ENCODE assay signal across 1 cellular context in genomic region chr4:139083533-139084424, GRCh38.
TF ChIP-seq lines count a peak whose summit lies in the region.

No MANE protein-coding gene starts in this region.

TF ChIP-seq in HepG2, 621 proteins besides CTCF, POLR2A, EP300 and RAD21 (continued from another document and continues in another):
- TF ChIP-seq FOXP4 (CRISPR knock-in tag; IDR thresholded peaks at IDR 0.05): no peak
- TF ChIP-seq MAZ (IDR thresholded peaks at IDR 0.05; ENCODE audit: borderline replicate concordance, low read depth, low read length): peak; percentile 29; the same call in 1 of the 2 replicates
- TF ChIP-seq MAZ (CRISPR knock-in tag; IDR thresholded peaks at IDR 0.05; ENCODE audit: low read depth): peak; percentile 90
- no peak for TF ChIP-seq TCF7L2 (IDR thresholded peaks at IDR 0.05; ENCODE audit: low read depth, low read length)
- TF ChIP-seq ZBTB40 (IDR thresholded peaks at IDR 0.05): no peak
- peak; percentile 63 for TF ChIP-seq ZBTB40 (CRISPR knock-in tag; IDR thresholded peaks at IDR 0.05)
- peak; percentile 44 for TF ChIP-seq HDAC2 (CRISPR knock-in tag; IDR thresholded peaks at IDR 0.05)
- 0 out of 2 replicates have a peak, but pooled peaks have one; percentile 9 for TF ChIP-seq ZFP90 (CRISPR knock-in tag; IDR thresholded peaks at IDR 0.05; ENCODE audit: borderline replicate concordance)
- peak; percentile 37; the same call in 1 of the 2 replicates for TF ChIP-seq ZNF678 (CRISPR knock-in tag; IDR thresholded peaks at IDR 0.05)
- no peak for TF ChIP-seq IRF1 (CRISPR knock-in tag; IDR thresholded peaks at IDR 0.05; ENCODE audit: low read depth)
- TF ChIP-seq ZNF441 (CRISPR knock-in tag; IDR thresholded peaks at IDR 0.05; ENCODE audit: borderline replicate concordance): peak; percentile 62; the same call in 1 of the 2 replicates
- TF ChIP-seq ZNF496 (CRISPR knock-in tag; IDR thresholded peaks at IDR 0.05; ENCODE audit: insufficient replicate concordance): no peak
- no peak for TF ChIP-seq NONO (IDR thresholded peaks at IDR 0.05)
- TF ChIP-seq NONO (CRISPR knock-in tag; conservative IDR thresholded peaks at IDR 0.05): peak; percentile 74
- peak; percentile 57; the same call in 1 of the 2 replicates for TF ChIP-seq ZNF772 (CRISPR knock-in tag; IDR thresholded peaks at IDR 0.05)
- TF ChIP-seq SATB2 (CRISPR knock-in tag; IDR thresholded peaks at IDR 0.05): peak; percentile 74; the same call in 1 of the 2 replicates
- TF ChIP-seq CBX5 (CRISPR knock-in tag; IDR thresholded peaks at IDR 0.05; ENCODE audit: borderline replicate concordance): peak; percentile 57; the same call in 1 of the 2 replicates
- no peak for TF ChIP-seq MATR3 (CRISPR knock-in tag; IDR thresholded peaks at IDR 0.05)
- TF ChIP-seq KAT7 (CRISPR knock-in tag; IDR thresholded peaks at IDR 0.05; ENCODE audit: borderline replicate concordance): no peak
- 0 out of 2 replicates have a peak, but pooled peaks have one; percentile 72 for TF ChIP-seq NCOA1 (CRISPR knock-in tag; IDR thresholded peaks at IDR 0.05)
- peak; percentile 26; the same call in 1 of the 2 replicates for TF ChIP-seq ZNF773 (CRISPR knock-in tag; IDR thresholded peaks at IDR 0.05; ENCODE audit: borderline replicate concordance)
- TF ChIP-seq ZNF878 (CRISPR knock-in tag; IDR thresholded peaks at IDR 0.05): 0 out of 2 replicates have a peak, but pooled peaks have one; percentile 3
- TF ChIP-seq GATAD1 (CRISPR knock-in tag; IDR thresholded peaks at IDR 0.05): peak; percentile 48; the same call in 1 of the 2 replicates
- TF ChIP-seq SRSF4 (IDR thresholded peaks at IDR 0.05; ENCODE audit: low read depth, low read length, poor library complexity, severe bottlenecking): no peak
- peak; percentile 65; the same call in 1 of the 2 replicates for TF ChIP-seq ZNF780A (CRISPR knock-in tag; IDR thresholded peaks at IDR 0.05)
- peak; percentile 54; the same call in 1 of the 2 replicates for TF ChIP-seq ZNF501 (CRISPR knock-in tag; IDR thresholded peaks at IDR 0.05)
- peak; percentile 99 for TF ChIP-seq ZBTB25 (CRISPR knock-in tag; IDR thresholded peaks at IDR 0.05)
- TF ChIP-seq CHD2 (IDR thresholded peaks at IDR 0.05; ENCODE audit: low read depth, low read length): peak; percentile 76
- 0 out of 2 replicates have a peak, but pooled peaks have one; percentile 34 for TF ChIP-seq TIGD3 (CRISPR knock-in tag; IDR thresholded peaks at IDR 0.05; ENCODE audit: borderline replicate concordance)
- TF ChIP-seq PPARG (CRISPR knock-in tag; conservative IDR thresholded peaks at IDR 0.05): no peak
- no peak for TF ChIP-seq ZBTB33 (CRISPR knock-in tag; IDR thresholded peaks at IDR 0.05)
- 0 out of 2 replicates have a peak, but pooled peaks have one; percentile 46 for TF ChIP-seq HIVEP1 (CRISPR knock-in tag; IDR thresholded peaks at IDR 0.05)
- peak; percentile 56; the same call in 1 of the 2 replicates for TF ChIP-seq KDM5B (CRISPR knock-in tag; IDR thresholded peaks at IDR 0.05; ENCODE audit: borderline replicate concordance)
- TF ChIP-seq ATM (IDR thresholded peaks at IDR 0.05; ENCODE audit: borderline replicate concordance): no peak
- 0 out of 2 replicates have a peak, but pooled peaks have one; percentile 58 for TF ChIP-seq JUND (CRISPR knock-in tag; IDR thresholded peaks at IDR 0.05)
- TF ChIP-seq ZNF563 (CRISPR knock-in tag; IDR thresholded peaks at IDR 0.05): no peak
- no peak for TF ChIP-seq HMGA1 (CRISPR knock-in tag; conservative IDR thresholded peaks at IDR 0.05)
- peak; percentile 71 for TF ChIP-seq PHF8 (CRISPR knock-in tag; IDR thresholded peaks at IDR 0.05)
- TF ChIP-seq BORCS8-MEF2B (CRISPR knock-in tag; IDR thresholded peaks at IDR 0.05): peak; percentile 76; the same call in 1 of the 2 replicates
- TF ChIP-seq EEA1 (CRISPR knock-in tag; IDR thresholded peaks at IDR 0.05; ENCODE audit: borderline replicate concordance): peak; percentile 55; the same call in 1 of the 2 replicates
- no peak; the same call in 1 of the 2 replicates for TF ChIP-seq ATF3 (CRISPR knock-in tag; IDR thresholded peaks at IDR 0.05)
- TF ChIP-seq SMYD3 (CRISPR knock-in tag; IDR thresholded peaks at IDR 0.05): 0 out of 2 replicates have a peak, but pooled peaks have one; percentile 32
- peak; percentile 72 for TF ChIP-seq PHF20 (CRISPR knock-in tag; IDR thresholded peaks at IDR 0.05)
- no peak; the same call in 1 of the 2 replicates for TF ChIP-seq HNF4G (IDR thresholded peaks at IDR 0.05; ENCODE audit: borderline replicate concordance, low read depth, low read length)
- TF ChIP-seq HNF4G (CRISPR knock-in tag; IDR thresholded peaks at IDR 0.05; ENCODE audit: borderline replicate concordance, low read depth): 0 out of 2 replicates have a peak, but pooled peaks have one; percentile 14
- TF ChIP-seq ZNF639 (CRISPR knock-in tag; conservative IDR thresholded peaks at IDR 0.05): peak; percentile 99
- TF ChIP-seq TARDBP (CRISPR knock-in tag; IDR thresholded peaks at IDR 0.05): peak; percentile 95
- no peak for TF ChIP-seq SMARCE1 (IDR thresholded peaks at IDR 0.05; ENCODE audit: borderline replicate concordance)
